9 cellular contexts compared by ENCODE assay signal in the genomic region with DNA sequence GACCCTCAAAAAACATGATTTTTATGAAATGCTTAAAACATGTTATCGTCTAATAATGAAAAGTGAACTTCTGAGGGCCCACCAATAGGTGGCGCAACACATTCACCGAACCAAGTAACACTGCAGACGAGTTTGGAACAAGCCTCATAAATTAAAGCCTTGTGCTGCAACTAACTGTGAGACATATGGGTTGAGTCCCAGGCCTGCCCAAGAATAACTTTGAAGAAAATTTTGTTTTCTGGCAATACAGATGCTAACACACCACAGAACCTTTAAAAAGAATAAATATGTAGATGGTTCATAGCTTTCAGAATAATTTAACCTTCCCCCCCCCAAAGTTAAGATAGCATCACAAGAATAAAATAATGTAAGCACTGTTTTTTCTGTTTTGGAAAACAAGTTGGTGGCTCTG.
A peak's percentile ranks its signal among the peaks of the same experiment; 100 is the strongest.
DNase-seq lines count a peak whose midpoint lies in the region; ATAC-seq and TF ChIP-seq lines count a peak whose summit lies in the region.
"Had no signal": no experiment of that assay in that cellular context is flagged by ENCODE, and none has a peak within 500 bp of the region (broad histone marks: within the 10 kb centered on the region; RNA-seq: fewer than 3 reads in every experiment).

No MANE protein-coding gene starts in this region.

- no peaks in the 10 kb centered on the region for H3K36me3 Mint-ChIP-seq in activated naive CD4-positive, alpha-beta T cell treated with anti-CD3 and anti-CD28 coated beads, Interleukin-2, amount 10 ng/mL, durations not matched to agents 7 days and 5 days

- H3K9ac ChIP-seq in MM.1S (ENCODE audit: low read length) = no peak overlapping the region
- H3K9ac ChIP-seq: BLaER1 had no signal

- H3K9me3 ChIP-seq in MM.1S (replicated peaks; ENCODE audit: insufficient read depth, low read length) = no peaks in the 10 kb centered on the region
- H3K9me3 ChIP-seq: BLaER1 had no signal

- H2AFZ ChIP-seq in MM.1S (ENCODE audit: low read length) = no peak overlapping the region

- no peaks in the 10 kb centered on the region for H3K79me2 ChIP-seq in MM.1S (ENCODE audit: low read length)

- no peaks in the 10 kb centered on the region for H3F3A ChIP-seq in MM.1S (ENCODE audit: insufficient read depth, low read length)

- H3K4me2 ChIP-seq in MM.1S (ENCODE audit: low read depth, low read length) = no peak overlapping the region
- H3K4me2 ChIP-seq: BLaER1 had no signal

- intact Hi-C loops in head of caudate nucleus (cut with DNase I) = loop anchor here (10.0 kb wide), 1 partner anchor 1482 kb away; a partner anchor contains a TSS

- H4K20me1 ChIP-seq in MM.1S (ENCODE audit: insufficient read depth, low read length) = no peaks in the 10 kb centered on the region
- H4K20me1 ChIP-seq: BLaER1 had no signal

- H3K4me1 ChIP-seq in MM.1S (ENCODE audit: low read length) = no peaks in the 10 kb centered on the region
- H3K4me1 ChIP-seq: BLaER1 had no signal

- H3K27me3 Mint-ChIP-seq in activated naive CD4-positive, alpha-beta T cell treated with anti-CD3 and anti-CD28 coated beads, Interleukin-2, amount 10 ng/mL, durations not matched to agents 7 days and 5 days = no peaks in the 10 kb centered on the region

- no peak overlapping the region for H3K4me3 Mint-ChIP-seq in activated naive CD4-positive, alpha-beta T cell treated with anti-CD3 and anti-CD28 coated beads, Interleukin-2, amount 10 ng/mL, durations not matched to agents 7 days and 5 days

- H3K27me3 ChIP-seq in MM.1S (replicated peaks; ENCODE audit: insufficient read depth, low read length) = no peaks in the 10 kb centered on the region
- H3K27me3 ChIP-seq: BLaER1 had no signal

- CTCF ChIA-PET in activated naive CD4-positive, alpha-beta T cell treated with anti-CD3 and anti-CD28 coated beads, Interleukin-2, amount 10 ng/mL, durations not matched to agents 7 days and 5 days (lab: Charles Lee) = interaction anchor here (0.9 to 1.4 kb wide), 6 partner anchors 38 to 1478 kb away, joined by 3 to 5 read pairs (median 3); no protein-coding TSS in a partner anchor

- H3K4me3 ChIP-seq in MM.1S (ENCODE audit: low read length) (no peak overlapping the region), retinal pigment epithelial cell (ENCODE audit: low read length) (no peak overlapping the region)
- H3K4me3 ChIP-seq: BLaER1 had no signal

- H3K9me2 ChIP-seq in MM.1S (replicated peaks; ENCODE audit: insufficient read depth, low read length) = no peaks in the 10 kb centered on the region

- no peaks in the 10 kb centered on the region for H3K36me3 ChIP-seq in MM.1S (replicated peaks; ENCODE audit: insufficient read depth, low read length)
- H3K36me3 ChIP-seq: BLaER1 had no signal

- H3K4me1 Mint-ChIP-seq in activated naive CD4-positive, alpha-beta T cell treated with anti-CD3 and anti-CD28 coated beads, Interleukin-2, amount 10 ng/mL, durations not matched to agents 7 days and 5 days = no peaks in the 10 kb centered on the region

- TF ChIP-seq CTCF in MM.1S (IDR thresholded peaks at IDR 0.05; ENCODE audit: low read length) (peak; percentile 91), retinal pigment epithelial cell (conservative IDR thresholded peaks at IDR 0.05; ENCODE audit: low read depth, low read length) (peak; percentile 95)

- no peak overlapping the region for H3K27ac ChIP-seq in MM.1S (ENCODE audit: low read length)
- H3K27ac ChIP-seq: BLaER1 had no signal

- DNase-seq in NCI-H2107 treated with DMSO at 0.1 percent for 48 hours (lab: John Stamatoyannopoulos, UW; ENCODE audit: unreplicated experiment) = peak; percentile 24
- no peak for DNase-seq in NCI-H2107 (lab: John Stamatoyannopoulos, UW)
- DNase-seq in MM.1S = peak; percentile 59
- DNase-seq in SHP77 treated with DMSO at 0.1 percent for 48 hours (lab: John Stamatoyannopoulos, UW) = peak; percentile 67
- DNase-seq in activated naive CD4-positive, alpha-beta T cell treated with anti-CD3 and anti-CD28 coated beads, Interleukin-2, amount 10 ng/mL, durations not matched to agents 7 days and 5 days = peak; percentile 67
- DNase-seq in head of caudate nucleus = peak in 40 of 42 donors; percentile 11 to 85 (median 64)
- DNase-seq in retinal pigment epithelial cell (ENCODE audit: low read depth) = no peak

- no peak overlapping the region for H3K27ac Mint-ChIP-seq in activated naive CD4-positive, alpha-beta T cell treated with anti-CD3 and anti-CD28 coated beads, Interleukin-2, amount 10 ng/mL, durations not matched to agents 7 days and 5 days

- no peak for ATAC-seq in HG03571 (IDR thresholded peaks at IDR 0.05; ENCODE audit: unreplicated experiment)

- H3K9me3 Mint-ChIP-seq in activated naive CD4-positive, alpha-beta T cell treated with anti-CD3 and anti-CD28 coated beads, Interleukin-2, amount 10 ng/mL, durations not matched to agents 7 days and 5 days = no peaks in the 10 kb centered on the region

Comparison
In these comparisons a context has a peak if more than half of its experiments do, and no peak if none do; other contexts are left out.
1. DNase-seq: peak in NCI-H2107 treated with DMSO at 0.1 percent for 48 hours (single experiment), MM.1S (single experiment), SHP77 treated with DMSO at 0.1 percent for 48 hours (single experiment), activated naive CD4-positive, alpha-beta T cell treated with anti-CD3 and anti-CD28 coated beads, Interleukin-2, amount 10 ng/mL, durations not matched to agents 7 days and 5 days (single experiment) and head of caudate nucleus (40 of 42); none in NCI-H2107 (single experiment) and retinal pigment epithelial cell (single experiment).